In the genomic region with DNA sequence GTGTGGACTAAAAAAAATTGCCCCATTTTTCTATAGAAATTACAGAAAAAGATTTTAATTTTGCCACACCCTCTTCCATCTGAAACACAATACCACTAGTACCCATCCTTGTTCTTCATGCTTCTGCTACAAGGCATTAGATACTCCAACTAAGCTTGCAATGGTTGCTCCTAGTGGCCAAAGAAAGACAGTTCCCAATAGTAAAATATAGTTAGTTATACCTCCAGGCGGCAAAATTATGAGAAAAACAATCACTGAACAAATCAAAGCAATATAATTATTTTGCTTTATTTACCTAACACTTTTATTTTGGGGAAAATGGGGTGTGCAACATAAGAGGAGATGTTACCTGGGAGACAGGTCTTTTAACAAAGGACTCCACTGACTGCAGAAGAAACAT, we compare ENCODE assay signal across 1 cellular context.
TF ChIP-seq lines count a peak whose summit lies in the region.

No MANE protein-coding gene starts in this region.

TF ChIP-seq in SK-N-SH, 30 proteins besides CTCF, POLR2A, EP300 and RAD21 (continued from another document):
- TF ChIP-seq, protein P1, sequence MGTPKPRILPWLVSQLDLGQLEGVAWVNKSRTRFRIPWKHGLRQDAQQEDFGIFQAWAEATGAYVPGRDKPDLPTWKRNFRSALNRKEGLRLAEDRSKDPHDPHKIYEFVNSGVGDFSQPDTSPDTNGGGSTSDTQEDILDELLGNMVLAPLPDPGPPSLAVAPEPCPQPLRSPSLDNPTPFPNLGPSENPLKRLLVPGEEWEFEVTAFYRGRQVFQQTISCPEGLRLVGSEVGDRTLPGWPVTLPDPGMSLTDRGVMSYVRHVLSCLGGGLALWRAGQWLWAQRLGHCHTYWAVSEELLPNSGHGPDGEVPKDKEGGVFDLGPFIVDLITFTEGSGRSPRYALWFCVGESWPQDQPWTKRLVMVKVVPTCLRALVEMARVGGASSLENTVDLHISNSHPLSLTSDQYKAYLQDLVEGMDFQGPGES (IDR thresholded peaks at IDR 0.05; ENCODE audit: low read depth, low read length) = no peak
- TF ChIP-seq EZH2phosphoT487 (IDR thresholded peaks at IDR 0.05; ENCODE audit: borderline replicate concordance, low read depth) = no peak
- TF ChIP-seq RCOR1 (IDR thresholded peaks at IDR 0.05; ENCODE audit: low read length) = no peak
- TF ChIP-seq CHD2 (IDR thresholded peaks at IDR 0.05; ENCODE audit: low read length, partially characterized antibody) = no peak
- TF ChIP-seq SIN3A (IDR thresholded peaks at IDR 0.05; ENCODE audit: borderline replicate concordance, low read depth, low read length) = no peak
